ENCODE assay signal across 8 cellular contexts in genomic region chr2:196263181-196263747, GRCh38.
A peak's percentile ranks its signal among the peaks of the same experiment; 100 is the strongest.
DNase-seq lines count a peak whose midpoint lies in the region; ATAC-seq, FAIRE-seq and TF ChIP-seq lines count a peak whose summit lies in the region.

No MANE protein-coding gene starts in this region.

- peak overlapping the region; percentile 49 for H3K9ac ChIP-seq in GM12878 (ENCODE audit: control insufficient read depth, insufficient read depth, low read length)

- no peaks in the 10 kb centered on the region for H3K36me3 ChIP-seq in Peyer's patch
- peaks cover 0 to 9% of the 10 kb centered on the region in 2 experiments; a peak in 2 of 4 replicates for H3K36me3 ChIP-seq in GM12878 (ENCODE audit: control insufficient read depth in 2 of 2, insufficient read depth in 2 of 2, low read length in 1 of 2)
- H3K36me3 ChIP-seq in mucosa of descending colon (ENCODE audit: low read depth) = no peaks in the 10 kb centered on the region
- no peaks in the 10 kb centered on the region for H3K36me3 ChIP-seq in tibial nerve

- TF ChIP-seq EP300 in GM12878 (IDR thresholded peaks at IDR 0.05; ENCODE audit: borderline replicate concordance in 1 of 2, control insufficient read depth in 1 of 2, low read depth in 2 of 2, low read length in 2 of 2) (peak; percentile 20 to 52; a peak in 2 of 4 replicates), tibial nerve (IDR thresholded peaks at IDR 0.05) (peak in 1 of 2 donors; percentile 80)

- no peak overlapping the region for H3K4me3 ChIP-seq in Peyer's patch
- 0 out of 2 replicates have a peak overlapping the region, but pooled peaks have one; percentile 7 for H3K4me3 ChIP-seq in GM12878
- H3K4me3 ChIP-seq in mucosa of descending colon = no peak overlapping the region
- no peak overlapping the region for H3K4me3 ChIP-seq in tibial nerve

- TSS peak; percentile 69 for BruUV-seq in GM12878 (replicated peaks; lab: Mats Ljungman, UMichigan)

- TF ChIP-seq CTCF in Peyer's patch (IDR thresholded peaks at IDR 0.05) = no peak
- no peak for TF ChIP-seq CTCF in GM12878 (IDR thresholded peaks at IDR 0.05 in 2 of 3, conservative IDR thresholded peaks at IDR 0.05 in 1 of 3; ENCODE audit: control insufficient read depth in 2 of 3, extremely low read depth in 1 of 3, insufficient read depth in 1 of 3, low read depth in 3 of 3, low read length in 3 of 3)
- TF ChIP-seq CTCF in mucosa of descending colon (IDR thresholded peaks at IDR 0.05) = no peak
- TF ChIP-seq CTCF in tibial nerve (IDR thresholded peaks at IDR 0.05) = no peak

- no peak for TF ChIP-seq POLR2A in Peyer's patch (IDR thresholded peaks at IDR 0.05)
- 0 out of 2 replicates have a peak, but pooled peaks have one; percentile 31 for TF ChIP-seq POLR2A in GM12878 (IDR thresholded peaks at IDR 0.05; ENCODE audit: low read depth, low read length)
- TF ChIP-seq POLR2A in tibial nerve (IDR thresholded peaks at IDR 0.05) = no peak

- peak overlapping the region; percentile 61 to 76 (median 66) for H3K27ac ChIP-seq in Peyer's patch
- peak overlapping the region; percentile 75 for H3K27ac ChIP-seq in GM12878 (ENCODE audit: control insufficient read depth, insufficient read depth)
- peak overlapping the region in 1 of 4 donors; percentile 43 for H3K27ac ChIP-seq in tibial nerve

- DNase-seq in Right ventricle myocardium superior (no peak), cardiac septum (ENCODE audit: low spot score) (no peak), Peyer's patch (peak in 2 of 3 donors; percentile 59 to 70), GM12878 (ENCODE audit: low read depth, low spot score) (peak; percentile 88), mucosa of descending colon (peak in 1 of 3 donors; percentile 38), GM19238 (ENCODE audit: insufficient read length, low spot score) (no peak), tibial nerve (ENCODE audit: low spot score in 2 of 2) (no peak)

- TF ChIP-seq RAD21 in GM12878 (IDR thresholded peaks at IDR 0.05; ENCODE audit: insufficient read depth, low read depth, low read length) = no peak

- H3K4me2 ChIP-seq in GM12878 (ENCODE audit: control insufficient read depth, insufficient read depth) = peak overlapping the region; percentile 67

- CTCF ChIA-PET in GM12878 (lab: Yijun Ruan, JAX) = interaction anchor here (0.6 to 4.3 kb wide), 6 partner anchors 8 to 139 kb away, joined by 3 to 16 read pairs (median 4); no protein-coding TSS in a partner anchor

- intact Hi-C loops in Right ventricle myocardium superior (cut with DNase I) = no loop called here
- intact Hi-C loops in cardiac septum (cut with DNase I) = no loop called here
- intact Hi-C loops in GM12878 (cut with micrococcal nuclease; ENCODE audit: unreplicated experiment) = loop anchor here (1.0 to 2.0 kb wide), 3 partner anchors 20 to 114 kb away; no protein-coding TSS in a partner anchor
- intact Hi-C loops in mucosa of descending colon (cut with DNase I, micrococcal nuclease) = no loop called here

- WGBS in GM12878 (ENCODE audit: insufficient coverage, insufficient replicate concordance, low lambda C conversion rate, missing lambda C conversion rate) = 2% methylated on average over 8 of the region's 8 CpGs
- 49 to 51% methylated on average over 8 of the region's 8 CpGs for WGBS in tibial nerve, 2 donors

- RAD21 ChIA-PET in GM12878 (lab: Charles Lee; ENCODE audit: unreplicated experiment) = interaction anchor here (0.5 to 3.3 kb wide), 11 partner anchors 11 to 142 kb away, joined by 3 to 19 read pairs (median 5); no protein-coding TSS in a partner anchor

- peak; percentile 57 for FAIRE-seq in GM12878 (lab: Jason Lieb, UNC)

- no peaks in the 10 kb centered on the region for H3K27me3 ChIP-seq in Peyer's patch
- no peaks in the 10 kb centered on the region for H3K27me3 ChIP-seq in GM12878 (replicated peaks in 1 of 2; ENCODE audit: control insufficient read depth in 2 of 2, insufficient read depth in 2 of 2, low read length in 1 of 2)
- H3K27me3 ChIP-seq in tibial nerve = no peaks in the 10 kb centered on the region

- SMC1A ChIA-PET in GM12878 (lab: Charles Lee; ENCODE audit: uncharacterized antibody, unreplicated experiment) = interaction anchor here (0.6 to 5.9 kb wide), 13 partner anchors 8 to 184 kb away, joined by 3 to 56 read pairs (median 9); no protein-coding TSS in a partner anchor

- H4K20me1 ChIP-seq in GM12878 (ENCODE audit: control insufficient read depth, insufficient read depth) = no peaks in the 10 kb centered on the region

- POLR2A ChIA-PET in GM12878 (lab: Charles Lee) = interaction anchor here (1.0 to 2.3 kb wide), 3 partner anchors 22 to 99 kb away, joined by 3 to 10 read pairs (median 9); no protein-coding TSS in a partner anchor

- ATAC-seq in Right ventricle myocardium superior (ENCODE audit: poor library complexity) (peak; percentile 70), HG03060 (IDR thresholded peaks at IDR 0.05; ENCODE audit: low read depth, unreplicated experiment) (peak; percentile 86), GM12878 (peak; percentile 94), mucosa of descending colon (peak; percentile 87)

- H2AFZ ChIP-seq in GM12878 (ENCODE audit: control insufficient read depth, low read depth, low read length) = peak overlapping the region; percentile 70

- peaks cover 0 to 8% (median 0%) of the 10 kb centered on the region in 4 donors for H3K4me1 ChIP-seq in Peyer's patch
- H3K4me1 ChIP-seq in GM12878 (ENCODE audit: control insufficient read depth, insufficient read depth, low read length) = peaks cover 9% of the 10 kb centered on the region
- H3K4me1 ChIP-seq in mucosa of descending colon (ENCODE audit: low read depth) = peaks cover 2% of the 10 kb centered on the region
- peaks cover 0 to 31% (median 18%) of the 10 kb centered on the region in 4 donors for H3K4me1 ChIP-seq in tibial nerve

- no peaks in the 10 kb centered on the region for H3K9me3 ChIP-seq in Peyer's patch
- H3K9me3 ChIP-seq in GM12878 (replicated peaks; ENCODE audit: control insufficient read depth, insufficient read depth, low read length) = no peaks in the 10 kb centered on the region
- no peaks in the 10 kb centered on the region for H3K9me3 ChIP-seq in mucosa of descending colon
- H3K9me3 ChIP-seq in tibial nerve = no peaks in the 10 kb centered on the region

- no peaks in the 10 kb centered on the region for H3K79me2 ChIP-seq in GM12878 (ENCODE audit: control insufficient read depth, insufficient read depth, low read length)

- in situ Hi-C loops in GM12878 (cut with MboI) = loop anchor here (25.0 kb wide), 1 partner anchor 101 kb away; the partner anchor contains the start of gene STK17B

TF ChIP-seq in GM12878, 131 proteins besides CTCF, POLR2A, EP300 and RAD21 (continues in another document):
- TF ChIP-seq DPF2 (IDR thresholded peaks at IDR 0.05) = 0 out of 2 replicates have a peak, but pooled peaks have one; percentile 37
- TF ChIP-seq TCF7 (IDR thresholded peaks at IDR 0.05; ENCODE audit: borderline replicate concordance) = no peak
- peak; percentile 87 for TF ChIP-seq MEF2B (IDR thresholded peaks at IDR 0.05; ENCODE audit: partially characterized antibody, poor library complexity, severe bottlenecking)
- no peak for TF ChIP-seq MEF2A (IDR thresholded peaks at IDR 0.05; ENCODE audit: insufficient read depth, low read depth, low read length)
- TF ChIP-seq E2F8 (IDR thresholded peaks at IDR 0.05; ENCODE audit: low read depth, partially characterized antibody) = peak; percentile 40
- TF ChIP-seq SP1 (IDR thresholded peaks at IDR 0.05; ENCODE audit: low read depth, low read length) = no peak
- TF ChIP-seq HCFC1 (IDR thresholded peaks at IDR 0.05; ENCODE audit: low read length) = no peak
- peak; percentile 81 to 89 for TF ChIP-seq IKZF2 (IDR thresholded peaks at IDR 0.05)
- TF ChIP-seq SUZ12 (IDR thresholded peaks at IDR 0.05; ENCODE audit: unreplicated experiment) = no peak
- no peak for TF ChIP-seq E2F4 (IDR thresholded peaks at IDR 0.05; ENCODE audit: low read depth, low read length)
- peak; percentile 74 for TF ChIP-seq ATF7 (IDR thresholded peaks at IDR 0.05; ENCODE audit: low read depth)
- TF ChIP-seq MTA2 (IDR thresholded peaks at IDR 0.05; ENCODE audit: low read depth) = peak; percentile 57
- TF ChIP-seq IKZF1 (conservative IDR thresholded peaks at IDR 0.05) = peak; percentile 75
- TF ChIP-seq ZNF384 (IDR thresholded peaks at IDR 0.05; ENCODE audit: borderline replicate concordance, low read depth, low read length) = peak; percentile 13; the same call in 1 of the 2 replicates

Comparison
In these comparisons a context has a peak if more than half of its experiments do, and no peak if none do; other contexts are left out.
1. DNase-seq: peak in Peyer's patch (2 of 3) and GM12878 (single experiment); none in Right ventricle myocardium superior (single experiment), cardiac septum (single experiment), GM19238 (single experiment) and tibial nerve (0 of 2).
2. Peak in every context shown above with its lines, with median percentiles within 50 percentile points of each other: ATAC-seq.